28 cellular contexts compared by ENCODE assay signal in genomic region chr12:57381693-57382220, GRCh38. TPM values are rescaled to one million over a fixed set of nuclear protein-coding genes. Genes with fewer than 3 reads are reported as not detected.
DNase-seq lines count a peak whose midpoint lies in the region; ATAC-seq and TF ChIP-seq lines count a peak whose summit lies in the region.
"Had no signal": no experiment of that assay in that cellular context is flagged by ENCODE, and none has a peak within 500 bp of the region (broad histone marks: within the 10 kb centered on the region; RNA-seq: fewer than 3 reads in every experiment).

No MANE protein-coding gene starts in this region.

- peak in 1 of 2 donors; percentile 44 for ATAC-seq in activated naive CD4-positive, alpha-beta T cell treated with anti-CD3 and anti-CD28 coated beads, Interleukin-2, amount 50 U/mL, for 72 hours
- no peak for ATAC-seq in HG03135 (IDR thresholded peaks at IDR 0.05; ENCODE audit: unreplicated experiment)
- ATAC-seq: activated CD8-positive, alpha-beta memory T cell treated with anti-CD3 and anti-CD28 coated beads, Interleukin-2, amount 10 ng/mL, durations not matched to agents 7 days and 5 days; left cardiac atrium; upper lobe of right lung had no signal

- no peaks in the 10 kb centered on the region for H3K9me3 Mint-ChIP-seq in activated naive CD4-positive, alpha-beta T cell treated with anti-CD3 and anti-CD28 coated beads, Interleukin-2, amount 50 U/mL, for 72 hours
- H3K9me3 Mint-ChIP-seq: H9, memory B cell had no signal

- peak overlapping the region; percentile 54 to 74 for H3K27ac Mint-ChIP-seq in activated naive CD4-positive, alpha-beta T cell treated with anti-CD3 and anti-CD28 coated beads, Interleukin-2, amount 50 U/mL, for 72 hours
- H3K27ac Mint-ChIP-seq: activated CD8-positive, alpha-beta memory T cell treated with anti-CD3 and anti-CD28 coated beads, Interleukin-2, amount 10 ng/mL, durations not matched to agents 7 days and 5 days; H9 had no signal

- no peak overlapping the region for H3K4me3 ChIP-seq in choroid plexus epithelial cell (ENCODE audit: low read depth, low read length)
- H3K4me3 ChIP-seq: BLaER1 treated with 17β-estradiol and CSF1 and Interleukin-3, amounts not matched to agents 10 nM and 100 nM; Peyer's patch; upper lobe of right lung had no signal

- H3K36me3 Mint-ChIP-seq in activated naive CD4-positive, alpha-beta T cell treated with anti-CD3 and anti-CD28 coated beads, Interleukin-2, amount 50 U/mL, for 72 hours = peaks cover 0 to 8% of the 10 kb centered on the region in 2 donors

- no peak for DNase-seq in activated naive CD4-positive, alpha-beta T cell treated with anti-CD3 and anti-CD28 coated beads, Interleukin-2, amount 50 U/mL, for 72 hours (ENCODE audit: low spot score in 2 of 2)
- no peak for DNase-seq in activated naive CD4-positive, alpha-beta T cell treated with anti-CD3 and anti-CD28 coated beads, Interleukin-2, amount 50 U/mL, for 16 hours
- peak; percentile 18 for DNase-seq in NCI-H226
- peak; percentile 37 for DNase-seq in choroid plexus epithelial cell (ENCODE audit: low read depth)
- no peak for DNase-seq in hippocampal formation (lab: John Stamatoyannopoulos, UW)
- no peak for DNase-seq in iPS-NIHi11 (ENCODE audit: low spot score)
- DNase-seq in activated effector memory CD4-positive, alpha-beta T cell treated with Interleukin-2 at 50 U/mL for 16 hours = no peak
- DNase-seq: activated CD4-positive, alpha-beta T cell treated with anti-CD3 and anti-CD28 coated beads for 48 hours; activated CD8-positive, alpha-beta memory T cell treated with anti-CD3 and anti-CD28 coated beads, Interleukin-2, amount 10 ng/mL, durations not matched to agents 7 days and 5 days; amniotic stem cell; DMS79 treated with DMSO at 0.1 percent for 48 hours; H9; left cardiac atrium; NCI-H1092 treated with DMSO at 0.1 percent for 48 hours; NCI-H187 treated with DMSO at 0.1 percent for 48 hours; NCI-H526 treated with DMSO at 0.1 percent for 48 hours; nucleus accumbens; Peyer's patch; stimulated activated CD8-positive, alpha-beta memory T cell treated with anti-CD3 and anti-CD28 coated beads, Interleukin-4, amount 100 ng/mL, for 48 hours; T-helper 1 cell; upper lobe of right lung had no signal

- TF ChIP-seq CTCF in choroid plexus epithelial cell (conservative IDR thresholded peaks at IDR 0.05; ENCODE audit: low read depth, low read length) = no peak

RNA-seq across cellular contexts. Expression of gene R3HDM2, which starts 49.1 kb away (rescaled TPM):
- 10 to 100 TPM; 36.3 to 57.1 TPM for total RNA-seq in activated naive CD4-positive, alpha-beta T cell treated with anti-CD3 and anti-CD28 coated beads, Interleukin-2, amount 50 U/mL, for 72 hours

RNA-seq across cellular contexts. Expression of gene INHBC, which starts 52.8 kb away (rescaled TPM):
- total RNA-seq in activated naive CD4-positive, alpha-beta T cell treated with anti-CD3 and anti-CD28 coated beads, Interleukin-2, amount 50 U/mL, for 72 hours = not detected
- total RNA-seq: activated CD8-positive, alpha-beta memory T cell treated with anti-CD3 and anti-CD28 coated beads, Interleukin-2, amount 10 ng/mL, durations not matched to agents 7 days and 5 days; H9; left cardiac atrium; myocyte; Peyer's patch; SK-MEL-5; skeletal muscle tissue; subcutaneous adipose tissue; upper lobe of right lung had no signal

Comparison
In these comparisons a context has a peak if more than half of its experiments do, and no peak if none do; other contexts are left out.
1. DNase-seq: peak in NCI-H226 (single experiment) and choroid plexus epithelial cell (single experiment); none in activated naive CD4-positive, alpha-beta T cell treated with anti-CD3 and anti-CD28 coated beads, Interleukin-2, amount 50 U/mL, for 72 hours (0 of 2), activated naive CD4-positive, alpha-beta T cell treated with anti-CD3 and anti-CD28 coated beads, Interleukin-2, amount 50 U/mL, for 16 hours (single experiment), hippocampal formation (0 of 2), iPS-NIHi11 (single experiment) and activated effector memory CD4-positive, alpha-beta T cell treated with Interleukin-2 at 50 U/mL for 16 hours (single experiment).